Comparison of ENCODE assay signal across 8 cellular contexts in the genomic region with DNA sequence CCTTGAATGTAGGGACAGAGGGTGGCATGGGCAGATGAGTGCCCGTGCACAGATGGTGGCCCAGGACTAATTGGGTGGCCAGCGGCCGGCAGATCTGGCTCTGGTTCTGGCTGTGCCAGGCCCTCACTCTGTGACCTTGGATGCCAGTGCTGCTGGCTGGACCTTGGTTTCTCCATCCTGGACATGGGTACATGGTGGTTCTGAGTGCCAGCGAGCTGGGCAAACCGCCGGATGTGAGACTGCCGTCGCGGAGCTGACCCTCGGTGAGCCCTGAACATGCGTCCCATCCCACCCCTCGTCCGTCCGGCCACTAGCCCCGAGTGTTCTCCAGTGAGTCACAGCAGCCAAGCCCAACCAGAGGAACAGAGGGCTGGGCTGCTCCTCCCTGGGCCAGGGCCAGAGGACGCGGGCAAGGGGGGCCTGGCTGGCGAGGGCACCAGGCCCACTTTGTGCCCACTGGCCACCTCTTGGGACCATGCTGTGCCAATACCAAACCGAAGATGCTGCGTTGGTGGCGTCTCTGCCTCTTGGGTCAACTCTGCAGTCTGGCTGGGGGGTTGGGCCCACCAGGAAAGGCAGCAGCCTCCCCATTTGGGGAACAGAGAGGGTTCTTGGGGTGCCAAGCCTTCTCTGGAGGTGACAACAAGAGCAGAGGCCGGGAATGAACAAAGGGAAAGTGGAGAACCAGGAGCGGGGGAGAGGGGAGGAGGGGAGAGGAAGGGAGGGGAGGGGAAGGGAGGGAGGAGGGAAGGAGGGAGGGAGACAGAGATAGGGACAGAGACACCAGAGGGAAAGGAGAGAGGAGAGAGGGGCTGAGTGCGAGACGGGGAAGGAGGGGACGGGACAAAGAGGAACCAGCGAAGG. TPM values are rescaled to one million over a fixed set of nuclear protein-coding genes. Genes with fewer than 3 reads are reported as not detected.
DNase-seq lines count a peak whose midpoint lies in the region; ATAC-seq and TF ChIP-seq lines count a peak whose summit lies in the region.

No MANE protein-coding gene starts in this region.

- H3K27ac ChIP-seq in CD8-positive, alpha-beta T cell (ENCODE audit: low read depth, low read length): no peak overlapping the region
- peak overlapping the region; percentile 32 for H3K27ac ChIP-seq in duodenal mucosa (ENCODE audit: low read depth, low read length)
- peak overlapping the region; percentile 26 to 51 for H3K27ac ChIP-seq in lung (ENCODE audit: low read depth in 1 of 2, low read length in 1 of 2)
- peak overlapping the region; percentile 42 to 68 (median 58) for H3K27ac ChIP-seq in thyroid gland

- no peak overlapping the region for H3K4me3 ChIP-seq in CD8-positive, alpha-beta T cell (ENCODE audit: low read depth, low read length)
- H3K4me3 ChIP-seq in duodenal mucosa (ENCODE audit: low read depth in 1 of 2, low read length in 2 of 2) (peak overlapping the region; percentile 3 to 43), lung (no peak overlapping the region), thyroid gland (replicated peaks in 1 of 3) (no peak overlapping the region)

- 27 to 50% methylated on average over 27 of the region's 27 CpGs for WGBS in lung, 2 donors
- 27 to 35% methylated on average over 12 to 18 of the region's 27 CpGs for WGBS in thyroid gland, 2 donors

- H3K9me3 ChIP-seq in CD8-positive, alpha-beta T cell (ENCODE audit: low read length): no peaks in the 10 kb centered on the region
- H3K9me3 ChIP-seq in duodenal mucosa (ENCODE audit: control insufficient read depth in 1 of 2, low read length in 2 of 2) (no peaks in the 10 kb centered on the region), lung (ENCODE audit: control insufficient read depth in 2 of 2, insufficient read depth in 1 of 2, low read length in 1 of 2) (no peaks in the 10 kb centered on the region), thyroid gland (no peaks in the 10 kb centered on the region)

- intact Hi-C loops in CD8-positive, alpha-beta T cell (cut with DNase I, micrococcal nuclease): no loop called here
- intact Hi-C loops in thyroid gland (cut with DNase I): no loop called here

- H3K36me3 ChIP-seq in CD8-positive, alpha-beta T cell (ENCODE audit: insufficient read depth, low read length): peaks cover 6% of the 10 kb centered on the region
- H3K36me3 ChIP-seq in duodenal mucosa (ENCODE audit: control insufficient read depth in 1 of 2, insufficient read depth in 2 of 2, low read length in 2 of 2) (no peaks in the 10 kb centered on the region), lung (ENCODE audit: control insufficient read depth in 2 of 2, insufficient read depth in 2 of 2, low read length in 2 of 2) (no peaks in the 10 kb centered on the region), thyroid gland (no peaks in the 10 kb centered on the region)

- H3K36me3 Mint-ChIP-seq in CD8-positive, alpha-beta T cell: peaks cover 11% of the 10 kb centered on the region

- peaks cover 34% of the 10 kb centered on the region for H3K4me1 Mint-ChIP-seq in CD8-positive, alpha-beta T cell (ENCODE audit: low read depth)

- H3K9me3 Mint-ChIP-seq in CD8-positive, alpha-beta T cell: no peaks in the 10 kb centered on the region

- no peaks in the 10 kb centered on the region for H3K27me3 Mint-ChIP-seq in CD8-positive, alpha-beta T cell (ENCODE audit: low read depth)

- ATAC-seq in CD8-positive, alpha-beta T cell: no peak
- ATAC-seq in lung (ENCODE audit: insufficient read depth, low FRiP score): peak; percentile 91
- no peak for ATAC-seq in GM18519 (IDR thresholded peaks at IDR 0.05; ENCODE audit: low FRiP score, unreplicated experiment)
- ATAC-seq in HG03442 (IDR thresholded peaks at IDR 0.05; ENCODE audit: unreplicated experiment): no peak

- POLR2A ChIA-PET in CD8-positive, alpha-beta T cell (lab: Charles Lee): no interaction called here

- no peaks in the 10 kb centered on the region for H3K27me3 ChIP-seq in CD8-positive, alpha-beta T cell (ENCODE audit: insufficient read depth, low read length)
- H3K27me3 ChIP-seq in duodenal mucosa (ENCODE audit: control insufficient read depth in 1 of 2, insufficient read depth in 2 of 2, low read length in 2 of 2) (no peaks in the 10 kb centered on the region), lung (ENCODE audit: control insufficient read depth, insufficient read depth) (no peaks in the 10 kb centered on the region), thyroid gland (no peaks in the 10 kb centered on the region)

- no peak overlapping the region for H3K4me3 Mint-ChIP-seq in CD8-positive, alpha-beta T cell

- peaks cover 70% of the 10 kb centered on the region for H3K4me1 ChIP-seq in CD8-positive, alpha-beta T cell (ENCODE audit: insufficient read depth, low read length)
- H3K4me1 ChIP-seq in duodenal mucosa (ENCODE audit: control insufficient read depth in 1 of 2, insufficient read depth in 2 of 2, low read length in 2 of 2) (peaks cover 9 to 21% of the 10 kb centered on the region in 2 donors), lung (ENCODE audit: control insufficient read depth in 2 of 2, insufficient read depth in 2 of 2, low read length in 2 of 2) (peaks cover 4 to 16% of the 10 kb centered on the region in 2 donors), thyroid gland (peaks cover 15 to 29% of the 10 kb centered on the region in 2 donors)

- peak in 1 of 7 experiments; percentile 29 for DNase-seq in CD8-positive, alpha-beta T cell
- DNase-seq in NCI-H1092 (lab: John Stamatoyannopoulos, UW): peak; percentile 67
- DNase-seq in lung (ENCODE audit: low spot score): peak; percentile 77
- DNase-seq in thyroid gland: peak; percentile 74 to 81
- DNase-seq in activated gamma-delta T cell (lab: John Stamatoyannopoulos, UW): no peak

- TF ChIP-seq POLR2A in thyroid gland (IDR thresholded peaks at IDR 0.05): no peak

- H3K9ac ChIP-seq in duodenal mucosa (ENCODE audit: low read depth in 1 of 2, low read length in 2 of 2): no peak overlapping the region

- H3K27ac Mint-ChIP-seq in CD8-positive, alpha-beta T cell: peak overlapping the region; percentile 69

- TF ChIP-seq CTCF in CD8-positive, alpha-beta T cell (IDR thresholded peaks at IDR 0.05): no peak
- TF ChIP-seq CTCF in lung (IDR thresholded peaks at IDR 0.05; ENCODE audit: control extremely low read depth, extremely low read depth) (no peak), thyroid gland (IDR thresholded peaks at IDR 0.05) (no peak)

- CTCF ChIA-PET in CD8-positive, alpha-beta T cell (lab: Charles Lee): no interaction called here

RNA-seq across cellular contexts. Expression of gene LSP1, which starts 10.7 kb away (rescaled TPM):
- total RNA-seq in CD8-positive, alpha-beta T cell: 100 to 1,000 TPM; 190 to 191 TPM
- 10 to 100 TPM; 44.9 to 72.1 TPM for total RNA-seq in lung
- 100 to 1,000 TPM in 1 of 2 donors, 10 to 100 TPM in 1; 95.7 to 121 TPM for polyA plus RNA-seq in lung
- total RNA-seq in thyroid gland: 10 to 100 TPM in 2 of 4 donors, 1 to 10 TPM in 2; 6.7 to 26.1 (median 10.5) TPM

RNA-seq across cellular contexts. Expression of gene TNNI2, which starts 24.8 kb away (rescaled TPM):
- total RNA-seq in CD8-positive, alpha-beta T cell: under 1 TPM in 1 of 2 experiments, not detected in 1; 0.60 TPM
- total RNA-seq in lung: 10 to 100 TPM in 1 of 2 donors, 1 to 10 TPM in 1; 3.1 to 14.3 TPM
- polyA plus RNA-seq in lung: 10 to 100 TPM; 10.1 to 35.8 TPM
- total RNA-seq in thyroid gland: not detected

RNA-seq across cellular contexts. Expression of gene PRR33, which starts 28.1 kb away (rescaled TPM):
- not detected for total RNA-seq in CD8-positive, alpha-beta T cell
- not detected for total RNA-seq in lung
- polyA plus RNA-seq in lung: under 1 TPM; 0.08 to 0.13 TPM
- not detected for total RNA-seq in thyroid gland

RNA-seq across cellular contexts. Expression of gene SYT8, which starts 28.8 kb away (rescaled TPM):
- total RNA-seq in CD8-positive, alpha-beta T cell: not detected
- 10 to 100 TPM in 1 of 2 donors, 1 to 10 TPM in 1; 2.7 to 40.6 TPM for total RNA-seq in lung
- polyA plus RNA-seq in lung: 10 to 100 TPM; 15.0 to 18.9 TPM
- total RNA-seq in thyroid gland: not detected

RNA-seq across cellular contexts. Expression of gene TNNT3, which starts 55.9 kb away (rescaled TPM):
- total RNA-seq in CD8-positive, alpha-beta T cell: 10 to 100 TPM; 18.6 to 19.2 TPM
- total RNA-seq in lung (1 to 10 TPM; 7.1 to 8.0 TPM), thyroid gland (1 to 10 TPM in 3 of 4 donors, not detected in 1; 1.7 to 4.1 (median 2.6) TPM)
- polyA plus RNA-seq in lung: 1 to 10 TPM; 1.6 to 3.0 TPM

Comparison
In these comparisons a context has a peak if more than half of its experiments do, and no peak if none do; other contexts are left out.
1. H3K4me3 ChIP-seq: peak in duodenal mucosa (2 of 2); none in CD8-positive, alpha-beta T cell (single experiment), lung (single experiment) and thyroid gland (0 of 3).